In genomic region chr11:1305063-1305495, GRCh38 we compare ENCODE assay signal across 1 cellular context.
TF ChIP-seq lines count a peak whose summit lies in the region.

No MANE protein-coding gene starts in this region.

TF ChIP-seq in HepG2, 621 proteins besides CTCF, POLR2A, EP300 and RAD21 (continued from another document):
- TF ChIP-seq, protein P1, sequence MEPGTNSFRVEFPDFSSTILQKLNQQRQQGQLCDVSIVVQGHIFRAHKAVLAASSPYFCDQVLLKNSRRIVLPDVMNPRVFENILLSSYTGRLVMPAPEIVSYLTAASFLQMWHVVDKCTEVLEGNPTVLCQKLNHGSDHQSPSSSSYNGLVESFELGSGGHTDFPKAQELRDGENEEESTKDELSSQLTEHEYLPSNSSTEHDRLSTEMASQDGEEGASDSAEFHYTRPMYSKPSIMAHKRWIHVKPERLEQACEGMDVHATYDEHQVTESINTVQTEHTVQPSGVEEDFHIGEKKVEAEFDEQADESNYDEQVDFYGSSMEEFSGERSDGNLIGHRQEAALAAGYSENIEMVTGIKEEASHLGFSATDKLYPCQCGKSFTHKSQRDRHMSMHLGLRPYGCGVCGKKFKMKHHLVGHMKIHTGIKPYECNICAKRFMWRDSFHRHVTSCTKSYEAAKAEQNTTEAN (CRISPR knock-in tag; conservative IDR thresholded peaks at IDR 0.05), result no peak
- TF ChIP-seq NCOR1 (IDR thresholded peaks at IDR 0.05; ENCODE audit: borderline replicate concordance, low read length) (0 out of 2 replicates have a peak, but pooled peaks have one; percentile 10), HDAC1 (CRISPR knock-in tag; IDR thresholded peaks at IDR 0.05) (no peak), POLR2AphosphoS2 (IDR thresholded peaks at IDR 0.05; ENCODE audit: low read depth, low read length) (no peak), KAT2B (IDR thresholded peaks at IDR 0.05; ENCODE audit: borderline replicate concordance, low read depth, low read length) (no peak), KMT2A (CRISPR knock-in tag; IDR thresholded peaks at IDR 0.05) (0 out of 2 replicates have a peak, but pooled peaks have one; percentile 35), HNF1B (CRISPR knock-in tag; IDR thresholded peaks at IDR 0.05) (0 out of 2 replicates have a peak, but pooled peaks have one; percentile 65), ZNF782 (CRISPR knock-in tag; IDR thresholded peaks at IDR 0.05; ENCODE audit: borderline replicate concordance) (no peak), MED1 (CRISPR knock-in tag; IDR thresholded peaks at IDR 0.05) (0 out of 2 replicates have a peak, but pooled peaks have one; percentile 5), TFDP1 (CRISPR knock-in tag; IDR thresholded peaks at IDR 0.05; ENCODE audit: borderline replicate concordance) (no peak), GFI1 (CRISPR knock-in tag; IDR thresholded peaks at IDR 0.05; ENCODE audit: borderline replicate concordance) (0 out of 2 replicates have a peak, but pooled peaks have one; percentile 20), SIX4 (CRISPR knock-in tag; IDR thresholded peaks at IDR 0.05) (no peak), ATF7-NPFF (CRISPR knock-in tag; IDR thresholded peaks at IDR 0.05; ENCODE audit: low read depth) (0 out of 2 replicates have a peak, but pooled peaks have one; percentile 2), ZMYM3 (CRISPR knock-in tag; IDR thresholded peaks at IDR 0.05) (no peak), FLYWCH1 (CRISPR knock-in tag; IDR thresholded peaks at IDR 0.05) (no peak), MYNN (CRISPR knock-in tag; IDR thresholded peaks at IDR 0.05; ENCODE audit: low read depth) (0 out of 2 replicates have a peak, but pooled peaks have one; percentile 20), ZBTB49 (CRISPR knock-in tag; IDR thresholded peaks at IDR 0.05; ENCODE audit: borderline replicate concordance) (no peak), ZEB1 (IDR thresholded peaks at IDR 0.05; ENCODE audit: insufficient replicate concordance, low read depth) (peak; percentile 56), KDM3A (CRISPR knock-in tag; IDR thresholded peaks at IDR 0.05; ENCODE audit: low read depth) (0 out of 2 replicates have a peak, but pooled peaks have one; percentile 10)
- TF ChIP-seq, protein P2, sequence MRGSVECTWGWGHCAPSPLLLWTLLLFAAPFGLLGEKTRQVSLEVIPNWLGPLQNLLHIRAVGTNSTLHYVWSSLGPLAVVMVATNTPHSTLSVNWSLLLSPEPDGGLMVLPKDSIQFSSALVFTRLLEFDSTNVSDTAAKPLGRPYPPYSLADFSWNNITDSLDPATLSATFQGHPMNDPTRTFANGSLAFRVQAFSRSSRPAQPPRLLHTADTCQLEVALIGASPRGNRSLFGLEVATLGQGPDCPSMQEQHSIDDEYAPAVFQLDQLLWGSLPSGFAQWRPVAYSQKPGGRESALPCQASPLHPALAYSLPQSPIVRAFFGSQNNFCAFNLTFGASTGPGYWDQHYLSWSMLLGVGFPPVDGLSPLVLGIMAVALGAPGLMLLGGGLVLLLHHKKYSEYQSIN (CRISPR knock-in tag; IDR thresholded peaks at IDR 0.05; ENCODE audit: borderline replicate concordance), result no peak
